In the genomic region with DNA sequence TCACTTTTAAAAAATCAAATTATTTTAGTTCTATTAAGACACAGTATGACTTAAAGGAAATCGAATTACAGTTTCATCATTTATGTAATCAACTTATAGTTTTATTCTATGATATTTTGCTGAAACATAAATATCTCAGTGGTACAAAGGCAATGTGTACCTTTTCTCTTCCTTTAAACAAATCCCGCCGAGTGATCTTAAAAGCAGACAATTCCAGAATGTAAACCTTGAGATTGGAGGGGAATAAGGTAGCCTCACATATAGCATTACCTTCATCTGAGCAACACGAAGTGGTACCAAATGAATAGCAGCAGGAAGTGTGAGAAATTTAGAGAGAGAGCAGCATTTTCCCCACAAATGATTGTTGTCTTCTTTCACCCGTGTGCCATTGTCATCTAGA, we compare ENCODE assay signal across 35 cellular contexts.
DNase-seq lines count a peak whose midpoint lies in the region; ATAC-seq, FAIRE-seq and TF ChIP-seq lines count a peak whose summit lies in the region.
"Had no signal": no experiment of that assay in that cellular context is flagged by ENCODE, and none has a peak within 500 bp of the region (broad histone marks: within the 10 kb centered on the region; RNA-seq: fewer than 3 reads in every experiment).

No MANE protein-coding gene starts in this region.

- no peak overlapping the region for H3K4me3 ChIP-seq in OCI-LY1 (ENCODE audit: low read depth, low read length, poor library complexity, severe bottlenecking)
- no peak overlapping the region for H3K4me3 ChIP-seq in K562
- H3K4me3 ChIP-seq: A549; BLaER1; BLaER1 treated with 17β-estradiol and CSF1 and Interleukin-3, amounts not matched to agents 10 nM and 100 nM had no signal

- in situ Hi-C loops in K562 (cut with MboI): no loop called here

- no peak for TF ChIP-seq RAD21 in K562 (CRISPR knock-in tag; conservative IDR thresholded peaks at IDR 0.05 in 1 of 2, IDR thresholded peaks at IDR 0.05 in 1 of 2)

- H3F3A ChIP-seq in OCI-LY1 (ENCODE audit: insufficient read depth, low read length): no peaks in the 10 kb centered on the region

- no TSS peak for BruUV-seq in K562 (replicated peaks; lab: Mats Ljungman, UMichigan)

- no peaks in the 10 kb centered on the region for H3K36me3 ChIP-seq in OCI-LY1 (ENCODE audit: insufficient read depth, low read length)
- H3K36me3 ChIP-seq in K562 (ENCODE audit: control insufficient read depth, insufficient read depth, low read length): no peaks in the 10 kb centered on the region
- H3K36me3 ChIP-seq: BE2C; BLaER1; BLaER1 treated with 17β-estradiol and CSF1 and Interleukin-3, amounts not matched to agents 10 nM and 100 nM had no signal

- no peak overlapping the region for H3K9ac ChIP-seq in OCI-LY1 (ENCODE audit: low read length)
- no peak overlapping the region for H3K9ac ChIP-seq in K562 (ENCODE audit: insufficient read depth in 1 of 2, low read depth in 2 of 2, low read length in 2 of 2)
- H3K9ac ChIP-seq: BLaER1; BLaER1 treated with 17β-estradiol and CSF1 and Interleukin-3, amounts not matched to agents 10 nM and 100 nM had no signal

- H3K9me2 ChIP-seq in OCI-LY1 (ENCODE audit: low read depth, low read length): no peaks in the 10 kb centered on the region

- TF ChIP-seq POLR2A in K562 (conservative IDR thresholded peaks at IDR 0.05): no peak

- H3K27me3 ChIP-seq in OCI-LY1 (ENCODE audit: insufficient read depth, low read length): no peaks in the 10 kb centered on the region
- H3K27me3 ChIP-seq in K562 (ENCODE audit: control insufficient read depth in 2 of 2, insufficient read depth in 2 of 2, low read length in 2 of 2): no peaks in the 10 kb centered on the region
- H3K27me3 ChIP-seq: BE2C; BLaER1; BLaER1 treated with 17β-estradiol and CSF1 and Interleukin-3, amounts not matched to agents 10 nM and 100 nM had no signal

- no peaks in the 10 kb centered on the region for H3K9me1 ChIP-seq in K562 (ENCODE audit: control insufficient read depth, insufficient read depth, low read length)

- TF ChIP-seq EP300 in K562 (IDR thresholded peaks at IDR 0.05; ENCODE audit: low read length): no peak

- H3K9me3 ChIP-seq in OCI-LY1 (ENCODE audit: low read length) (peaks cover 2% of the 10 kb centered on the region; the same call in 1 of the 2 replicates), K562 (replicated peaks; ENCODE audit: control insufficient read depth, insufficient read depth, low read depth, low read length) (no peaks in the 10 kb centered on the region)
- H3K9me3 ChIP-seq: A549, BE2C, BLaER1, Caco-2 had no signal

- POLR2A ChIA-PET in K562 (lab: Yijun Ruan, JAX): no interaction called here

- no peak for FAIRE-seq in K562 (lab: Jason Lieb, UNC)
- FAIRE-seq: A204.1, A549, D721Med had no signal

- CTCF ChIA-PET in K562 (lab: Yijun Ruan, JAX; ENCODE audit: low intra/inter-chr PET ratio): no interaction called here

- H3K27ac ChIP-seq in OCI-LY1 (ENCODE audit: low read depth, low read length, poor library complexity, severe bottlenecking) (no peak overlapping the region), K562 (ENCODE audit: extremely low read depth, low read depth, low read length) (no peak overlapping the region)
- H3K27ac ChIP-seq: 22Rv1; A549; BLaER1; BLaER1 treated with 17β-estradiol and CSF1 and Interleukin-3, amounts not matched to agents 10 nM and 100 nM; C4-2B had no signal

- H3K4me1 ChIP-seq in OCI-LY1 (ENCODE audit: insufficient read depth, low read length, severe bottlenecking): peaks cover 12% of the 10 kb centered on the region
- no peaks in the 10 kb centered on the region for H3K4me1 ChIP-seq in K562 (replicated peaks in 1 of 2; ENCODE audit: control insufficient read depth in 2 of 2, insufficient read depth in 2 of 2, low read length in 2 of 2)
- H3K4me1 ChIP-seq: A549; BE2C; BLaER1; BLaER1 treated with 17β-estradiol and CSF1 and Interleukin-3, amounts not matched to agents 10 nM and 100 nM; Caco-2 had no signal

- no peaks in the 10 kb centered on the region for H4K20me1 ChIP-seq in OCI-LY1 (ENCODE audit: insufficient read depth, low read length)
- no peaks in the 10 kb centered on the region for H4K20me1 ChIP-seq in K562 (replicated peaks; ENCODE audit: control insufficient read depth, insufficient read depth, low read length)
- H4K20me1 ChIP-seq: BLaER1; BLaER1 treated with 17β-estradiol and CSF1 and Interleukin-3, amounts not matched to agents 10 nM and 100 nM had no signal

- TF ChIP-seq CTCF in OCI-LY1 (IDR thresholded peaks at IDR 0.05; ENCODE audit: low read length) (no peak), K562 (IDR thresholded peaks at IDR 0.05 in 2 of 3, conservative IDR thresholded peaks at IDR 0.05 in 1 of 3; ENCODE audit: insufficient read depth in 2 of 3, low read depth in 1 of 3, low read length in 3 of 3) (no peak)

- intact Hi-C loops in K562 (cut with micrococcal nuclease): no loop called here

- 1% methylated on average over 5 of the region's 5 CpGs for WGBS in K562 (ENCODE audit: insufficient coverage, low coverage, missing lambda C conversion rate)

- ATAC-seq in K562 (no peak), HG03280 (IDR thresholded peaks at IDR 0.05; ENCODE audit: unreplicated experiment) (no peak), GM18867 (IDR thresholded peaks at IDR 0.05; ENCODE audit: unreplicated experiment) (no peak)
- ATAC-seq: A549; CD8-positive, alpha-beta T cell had no signal

- peak; percentile 56 for DNase-seq in NCI-H1092 treated with DMSO at 0.1 percent for 48 hours (lab: John Stamatoyannopoulos, UW)
- DNase-seq in NCI-H1092 (lab: John Stamatoyannopoulos, UW): no peak
- DNase-seq in NCI-H69 (lab: John Stamatoyannopoulos, UW): peak; percentile 29
- DNase-seq in K562 (ENCODE audit: extremely low read depth in 1 of 4, low spot score in 3 of 4): no peak
- DNase-seq in NCI-H1436 treated with DMSO at 0.1 percent for 48 hours (lab: John Stamatoyannopoulos, UW): no peak
- DNase-seq: 8988T; ACHN; AML-193; BE2C; C1 segment of cervical spinal cord; Caco-2; Calu3; CD4-positive, alpha-beta memory T cell; CD4-positive, alpha-beta T cell; CD4-positive, CD25-positive, alpha-beta regulatory T cell; CD8-positive, alpha-beta memory T cell; CD8-positive, alpha-beta T cell; COR-L47; DMS 273 treated with DMSO at 0.1 percent for 48 hours; DMS153; DMS53; DMS79; DMS79 treated with DMSO at 0.1 percent for 48 hours; DND-41; EL had no signal

- H3K79me2 ChIP-seq in OCI-LY1 (ENCODE audit: insufficient read depth, low read length) (no peaks in the 10 kb centered on the region), K562 (ENCODE audit: control insufficient read depth, insufficient read depth, low read length) (no peaks in the 10 kb centered on the region)

- H3K4me2 ChIP-seq in OCI-LY1 (ENCODE audit: low read length) (no peak overlapping the region), K562 (ENCODE audit: insufficient read depth, low read length) (no peak overlapping the region)
- H3K4me2 ChIP-seq: A549; BLaER1; BLaER1 treated with 17β-estradiol and CSF1 and Interleukin-3, amounts not matched to agents 10 nM and 100 nM had no signal

- 0 out of 2 replicates have a peak overlapping the region, but pooled peaks have one; percentile 2 for H2AFZ ChIP-seq in OCI-LY1 (ENCODE audit: low read length)
- H2AFZ ChIP-seq in K562 (ENCODE audit: low read depth, low read length): no peak overlapping the region

TF ChIP-seq in K562, 482 proteins besides CTCF, POLR2A, EP300 and RAD21 (continues in another document):
- TF ChIP-seq CBX2 (IDR thresholded peaks at IDR 0.05; ENCODE audit: insufficient read depth, low read length, poor library complexity, severe bottlenecking): no peak
- TF ChIP-seq, protein P1, sequence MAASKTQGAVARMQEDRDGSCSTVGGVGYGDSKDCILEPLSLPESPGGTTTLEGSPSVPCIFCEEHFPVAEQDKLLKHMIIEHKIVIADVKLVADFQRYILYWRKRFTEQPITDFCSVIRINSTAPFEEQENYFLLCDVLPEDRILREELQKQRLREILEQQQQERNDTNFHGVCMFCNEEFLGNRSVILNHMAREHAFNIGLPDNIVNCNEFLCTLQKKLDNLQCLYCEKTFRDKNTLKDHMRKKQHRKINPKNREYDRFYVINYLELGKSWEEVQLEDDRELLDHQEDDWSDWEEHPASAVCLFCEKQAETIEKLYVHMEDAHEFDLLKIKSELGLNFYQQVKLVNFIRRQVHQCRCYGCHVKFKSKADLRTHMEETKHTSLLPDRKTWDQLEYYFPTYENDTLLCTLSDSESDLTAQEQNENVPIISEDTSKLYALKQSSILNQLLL (CRISPR knock-in tag; IDR thresholded peaks at IDR 0.05; ENCODE audit: borderline replicate concordance): 0 out of 2 replicates have a peak, but pooled peaks have one; percentile 52
- TF ChIP-seq NR2F6 (CRISPR knock-in tag; IDR thresholded peaks at IDR 0.05): 0 out of 2 replicates have a peak, but pooled peaks have one; percentile 57
- TF ChIP-seq, protein P2, sequence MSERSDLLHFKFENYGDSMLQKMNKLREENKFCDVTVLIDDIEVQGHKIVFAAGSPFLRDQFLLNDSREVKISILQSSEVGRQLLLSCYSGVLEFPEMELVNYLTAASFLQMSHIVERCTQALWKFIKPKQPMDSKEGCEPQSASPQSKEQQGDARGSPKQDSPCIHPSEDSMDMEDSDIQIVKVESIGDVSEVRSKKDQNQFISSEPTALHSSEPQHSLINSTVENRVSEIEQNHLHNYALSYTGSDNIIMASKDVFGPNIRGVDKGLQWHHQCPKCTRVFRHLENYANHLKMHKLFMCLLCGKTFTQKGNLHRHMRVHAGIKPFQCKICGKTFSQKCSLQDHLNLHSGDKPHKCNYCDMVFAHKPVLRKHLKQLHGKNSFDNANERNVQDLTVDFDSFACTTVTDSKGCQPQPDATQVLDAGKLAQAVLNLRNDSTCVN (CRISPR knock-in tag; IDR thresholded peaks at IDR 0.05): no peak
- 0 out of 2 replicates have a peak, but pooled peaks have one; percentile 47 for TF ChIP-seq ZNF785 (CRISPR knock-in tag; IDR thresholded peaks at IDR 0.05)
- TF ChIP-seq, protein P3, sequence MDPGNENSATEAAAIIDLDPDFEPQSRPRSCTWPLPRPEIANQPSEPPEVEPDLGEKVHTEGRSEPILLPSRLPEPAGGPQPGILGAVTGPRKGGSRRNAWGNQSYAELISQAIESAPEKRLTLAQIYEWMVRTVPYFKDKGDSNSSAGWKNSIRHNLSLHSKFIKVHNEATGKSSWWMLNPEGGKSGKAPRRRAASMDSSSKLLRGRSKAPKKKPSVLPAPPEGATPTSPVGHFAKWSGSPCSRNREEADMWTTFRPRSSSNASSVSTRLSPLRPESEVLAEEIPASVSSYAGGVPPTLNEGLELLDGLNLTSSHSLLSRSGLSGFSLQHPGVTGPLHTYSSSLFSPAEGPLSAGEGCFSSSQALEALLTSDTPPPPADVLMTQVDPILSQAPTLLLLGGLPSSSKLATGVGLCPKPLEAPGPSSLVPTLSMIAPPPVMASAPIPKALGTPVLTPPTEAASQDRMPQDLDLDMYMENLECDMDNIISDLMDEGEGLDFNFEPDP (CRISPR knock-in tag; IDR thresholded peaks at IDR 0.05): 0 out of 2 replicates have a peak, but pooled peaks have one; percentile 18
- TF ChIP-seq IFI16 (CRISPR knock-in tag; IDR thresholded peaks at IDR 0.05): 0 out of 2 replicates have a peak, but pooled peaks have one; percentile 16
- no peak for TF ChIP-seq CBFA2T2 (conservative IDR thresholded peaks at IDR 0.05)
- no peak for TF ChIP-seq GABPA (tag; conservative IDR thresholded peaks at IDR 0.05; ENCODE audit: low read depth)
- TF ChIP-seq ZNF23 (CRISPR knock-in tag; IDR thresholded peaks at IDR 0.05): 0 out of 2 replicates have a peak, but pooled peaks have one; percentile 6

Comparison
In these comparisons a context has a peak if more than half of its experiments do, and no peak if none do; other contexts are left out.
1. DNase-seq: peak in NCI-H1092 treated with DMSO at 0.1 percent for 48 hours (single experiment) and NCI-H69 (single experiment); none in NCI-H1092 (single experiment), K562 (0 of 4) and NCI-H1436 treated with DMSO at 0.1 percent for 48 hours (single experiment).